Comparison of ENCODE assay signal across 8 cellular contexts in the genomic region with DNA sequence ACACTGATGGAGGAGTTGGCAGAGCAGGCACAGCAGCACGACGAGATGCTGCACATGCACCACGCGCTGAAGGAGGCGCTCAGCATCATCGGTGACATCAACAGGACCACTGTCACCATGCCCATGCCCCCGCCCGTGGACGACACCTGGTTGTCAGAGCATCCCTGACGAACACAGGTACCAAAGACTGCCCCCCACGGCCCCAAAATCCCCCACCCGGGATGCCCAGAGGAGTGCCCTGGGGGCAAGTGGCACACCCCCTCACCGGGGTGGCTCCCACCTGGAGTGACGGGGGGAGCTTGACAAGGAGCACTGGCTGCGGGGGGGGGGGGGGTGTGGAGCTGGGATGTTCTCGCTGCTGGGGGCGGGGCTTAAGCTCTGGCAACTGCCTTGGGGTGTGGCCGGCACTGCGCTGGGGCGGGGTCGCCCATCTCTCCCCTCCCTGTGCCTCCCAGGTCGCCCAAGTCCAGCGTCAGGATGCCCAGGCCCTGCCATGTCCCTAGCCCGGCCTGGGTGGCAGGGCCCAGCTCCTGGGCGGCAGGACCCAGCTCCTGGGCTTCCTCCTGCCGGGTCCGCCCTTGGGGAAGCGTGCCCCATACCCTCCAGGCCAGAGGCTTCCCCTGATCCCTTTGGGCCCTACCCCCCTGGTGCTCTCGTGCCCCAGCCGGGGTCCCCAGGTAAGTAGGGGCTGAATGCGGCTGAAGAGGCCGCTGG. TPM values are rescaled to one million over a fixed set of nuclear protein-coding genes. Genes with fewer than 3 reads are reported as not detected.
DNase-seq lines count a peak whose midpoint lies in the region; ATAC-seq and TF ChIP-seq lines count a peak whose summit lies in the region.
"Not testable (repeated sequence)": the region's sequence is repeated elsewhere in the genome, so short reads cannot be mapped to it uniquely, and the experiment has no call there.

No MANE protein-coding gene starts in this region.

- in situ Hi-C loops in IMR-90 (cut with MboI; ENCODE audit: low sequenced_read_pairs) = not testable (repeated sequence)

- not testable (repeated sequence) for H3K4me1 ChIP-seq in IMR-90 (ENCODE audit: control insufficient read depth, insufficient read depth, low read length); sigmoid colon

- H3K18ac ChIP-seq in IMR-90 (ENCODE audit: low read depth, low read length) = not testable (repeated sequence)

- TF ChIP-seq EP300 in sigmoid colon (IDR thresholded peaks at IDR 0.05) = not testable (repeated sequence)

- H4K91ac ChIP-seq in IMR-90 (ENCODE audit: insufficient read depth, low read depth, low read length) = not testable (repeated sequence)

- H4K20me1 ChIP-seq in IMR-90 (ENCODE audit: insufficient read depth, low read length) = not testable (repeated sequence)

- dilution Hi-C loops in IMR-90 (cut with HindIII; ENCODE audit: low sequenced_read_pairs, unreplicated experiment) = not testable (repeated sequence)

- not testable (repeated sequence) for TF ChIP-seq RAD21 in IMR-90 (IDR thresholded peaks at IDR 0.05; ENCODE audit: low read length)

- not testable (repeated sequence) for H3K4me3 Mint-ChIP-seq in activated CD4-positive, alpha-beta T cell treated with anti-CD3 and anti-CD28 coated beads for 36 hours; natural killer cell treated with Interleukin-12 subunit alpha and Interleukin-12 subunit beta and Interleukin-15 and Interleukin-18, amount 100 ng/mL, for 72 hours

- not testable (repeated sequence) for H3K4ac ChIP-seq in IMR-90 (ENCODE audit: low read depth, low read length)

- H4K5ac ChIP-seq in IMR-90 (ENCODE audit: low read depth, low read length) = not testable (repeated sequence)

- CTCF ChIA-PET in IMR-90 (lab: Yijun Ruan, JAX) = not testable (repeated sequence)
- CTCF ChIA-PET in activated CD4-positive, alpha-beta T cell treated with anti-CD3 and anti-CD28 coated beads for 36 hours (lab: Charles Lee) = interaction anchor here (0.6 kb wide), 2 partner anchors 138 to 258 kb away, joined by 3 read pairs; no protein-coding TSS in a partner anchor

- not testable (repeated sequence) for H3K9me3 ChIP-seq in IMR-90 (ENCODE audit: control insufficient read depth, insufficient read depth, low read length); sigmoid colon

- H3K27ac ChIP-seq in IMR-90 (ENCODE audit: insufficient read depth, low read length); sigmoid colon: not testable (repeated sequence)

- not testable (repeated sequence) for H2BK15ac ChIP-seq in IMR-90 (ENCODE audit: low read depth, low read length)

- H2AK9ac ChIP-seq in IMR-90 (replicated peaks; ENCODE audit: low read depth, low read length, poor library complexity) = not testable (repeated sequence)

- H2AK5ac ChIP-seq in IMR-90 (ENCODE audit: low read depth, low read length) = not testable (repeated sequence)

- ATAC-seq in IMR-90 (ENCODE audit: low read depth); activated CD4-positive, alpha-beta T cell treated with anti-CD3 and anti-CD28 coated beads for 36 hours: not testable (repeated sequence)
- peak in 1 of 2 donors; percentile 42 for ATAC-seq in natural killer cell treated with Interleukin-12 subunit alpha and Interleukin-12 subunit beta and Interleukin-15 and Interleukin-18, amount 100 ng/mL, for 72 hours

- H2BK120ac ChIP-seq in IMR-90 (ENCODE audit: low read depth, low read length) = not testable (repeated sequence)

- H3K56ac ChIP-seq in IMR-90 (ENCODE audit: extremely low read depth, insufficient read depth, low read length) = not testable (repeated sequence)

- not testable (repeated sequence) for H3K4me3 ChIP-seq in GM12865 (ENCODE audit: low read depth, low read length); IMR-90 (ENCODE audit: insufficient read depth, low read depth, low read length); sigmoid colon

- not testable (repeated sequence) for H3K9ac ChIP-seq in IMR-90 (ENCODE audit: low read depth, low read length)

- not testable (repeated sequence) for H3K27me3 ChIP-seq in IMR-90 (ENCODE audit: control insufficient read depth, insufficient read depth, low read length); sigmoid colon

- H3K23ac ChIP-seq in IMR-90 (ENCODE audit: low read depth, low read length) = not testable (repeated sequence)

- 95% methylated on average over 15 of the region's 32 CpGs; no CpG with 5 or more reads in 1 of the 2 experiments for WGBS in IMR-90 (ENCODE audit: extremely low coverage in 2 of 2, insufficient read length in 1 of 2), 2 experiments
- 81 to 86% methylated on average over 30 to 32 of the region's 32 CpGs for WGBS in sigmoid colon, 2 donors

- BruUV-seq in IMR-90 (replicated peaks; lab: Mats Ljungman, UMichigan) = not testable (repeated sequence)

- not testable (repeated sequence) for H3K14ac ChIP-seq in IMR-90 (replicated peaks; ENCODE audit: low read depth, low read length)

- DNase-seq in 8988T (peak; percentile 0), GM12865 (ENCODE audit: low read depth) (peak; percentile 4), IMR-90 (peak; percentile 0), glomerular visceral epithelial cell (ENCODE audit: extremely low spot score) (peak; percentile 0), islet precursor cell (peak; percentile 44), sigmoid colon (peak; percentile 58)
- DNase-seq in activated CD4-positive, alpha-beta T cell treated with anti-CD3 and anti-CD28 coated beads for 36 hours = peak; percentile 16
- peak; percentile 64 for DNase-seq in natural killer cell treated with Interleukin-12 subunit alpha and Interleukin-12 subunit beta and Interleukin-15 and Interleukin-18, amount 100 ng/mL, for 72 hours (ENCODE audit: low spot score)

- not testable (repeated sequence) for H3K27ac Mint-ChIP-seq in activated CD4-positive, alpha-beta T cell treated with anti-CD3 and anti-CD28 coated beads for 36 hours; natural killer cell treated with Interleukin-12 subunit alpha and Interleukin-12 subunit beta and Interleukin-15 and Interleukin-18, amount 100 ng/mL, for 72 hours

- not testable (repeated sequence) for TF ChIP-seq CTCF in GM12865 (IDR thresholded peaks at IDR 0.05; ENCODE audit: insufficient read depth, low read depth, low read length, missing control alignments); IMR-90 (conservative IDR thresholded peaks at IDR 0.05; ENCODE audit: low read depth, low read length); sigmoid colon (IDR thresholded peaks at IDR 0.05)

- not testable (repeated sequence) for H2BK20ac ChIP-seq in IMR-90 (ENCODE audit: low read depth, low read length)

- H3K4me2 ChIP-seq in IMR-90 (ENCODE audit: low read depth, low read length) = not testable (repeated sequence)

- TF ChIP-seq POLR2A in IMR-90 (IDR thresholded peaks at IDR 0.05; ENCODE audit: low read depth, low read length); sigmoid colon (IDR thresholded peaks at IDR 0.05): not testable (repeated sequence)

- not testable (repeated sequence) for H3K36me3 ChIP-seq in IMR-90 (ENCODE audit: control insufficient read depth, insufficient read depth, low read length); sigmoid colon

- H2AFZ ChIP-seq in IMR-90 (replicated peaks; ENCODE audit: low read length, poor library complexity) = not testable (repeated sequence)

- POLR2A ChIA-PET in IMR-90 (lab: Charles Lee; ENCODE audit: unreplicated experiment); activated CD4-positive, alpha-beta T cell treated with anti-CD3 and anti-CD28 coated beads for 36 hours (lab: Charles Lee): not testable (repeated sequence)

- not testable (repeated sequence) for H3K36me3 Mint-ChIP-seq in activated CD4-positive, alpha-beta T cell treated with anti-CD3 and anti-CD28 coated beads for 36 hours (ENCODE audit: low read depth); natural killer cell treated with Interleukin-12 subunit alpha and Interleukin-12 subunit beta and Interleukin-15 and Interleukin-18, amount 100 ng/mL, for 72 hours

- not testable (repeated sequence) for H3K9me3 Mint-ChIP-seq in activated CD4-positive, alpha-beta T cell treated with anti-CD3 and anti-CD28 coated beads for 36 hours (ENCODE audit: low read depth); natural killer cell treated with Interleukin-12 subunit alpha and Interleukin-12 subunit beta and Interleukin-15 and Interleukin-18, amount 100 ng/mL, for 72 hours

- not testable (repeated sequence) for H3K79me1 ChIP-seq in IMR-90 (ENCODE audit: low read depth in 1 of 2, low read length in 2 of 2)

- not testable (repeated sequence) for H2BK5ac ChIP-seq in IMR-90 (ENCODE audit: low read depth, low read length, poor library complexity, severe bottlenecking)

- not testable (repeated sequence) for H4K8ac ChIP-seq in IMR-90 (ENCODE audit: low read depth in 2 of 2, low read length in 2 of 2)

- H3K27me3 Mint-ChIP-seq in activated CD4-positive, alpha-beta T cell treated with anti-CD3 and anti-CD28 coated beads for 36 hours; natural killer cell treated with Interleukin-12 subunit alpha and Interleukin-12 subunit beta and Interleukin-15 and Interleukin-18, amount 100 ng/mL, for 72 hours: not testable (repeated sequence)

- H3K9me1 ChIP-seq in IMR-90 (ENCODE audit: insufficient read depth, low read length) = not testable (repeated sequence)

- not testable (repeated sequence) for H3K4me1 Mint-ChIP-seq in activated CD4-positive, alpha-beta T cell treated with anti-CD3 and anti-CD28 coated beads for 36 hours; natural killer cell treated with Interleukin-12 subunit alpha and Interleukin-12 subunit beta and Interleukin-15 and Interleukin-18, amount 100 ng/mL, for 72 hours (ENCODE audit: low read depth in 2 of 2)

- intact Hi-C loops in IMR-90 (cut with micrococcal nuclease); activated CD4-positive, alpha-beta T cell treated with anti-CD3 and anti-CD28 coated beads for 36 hours (cut with DNase I, micrococcal nuclease); sigmoid colon (cut with DNase I): not testable (repeated sequence)

RNA-seq across cellular contexts. Expression of a gene that starts 42.8 kb away (rescaled TPM):
- total RNA-seq in IMR-90 (2012; rRNA removed) = 0.90 and 1.1 TPM in 2 replicates
- polyA plus RNA-seq in IMR-90 (2012; rRNA removed) = 1.7 and 2.6 TPM in 2 replicates
- polyA plus RNA-seq in IMR-90 (2012; cell fraction: cytosol; rRNA removed) = 0.81 and 1.1 TPM in 2 replicates
- 8.2 and 28.9 TPM in 2 replicates for polyA plus RNA-seq in IMR-90 (2012; cell fraction: nucleus; rRNA removed; ENCODE audit: low replicate concordance)
- 1 to 10 TPM; 2.1 to 2.2 TPM for total RNA-seq in activated CD4-positive, alpha-beta T cell treated with anti-CD3 and anti-CD28 coated beads for 36 hours
- total RNA-seq in natural killer cell treated with Interleukin-12 subunit alpha and Interleukin-12 subunit beta and Interleukin-15 and Interleukin-18, amount 100 ng/mL, for 72 hours = 1 to 10 TPM; 6.7 to 7.4 TPM
- total RNA-seq in sigmoid colon = 1 to 10 TPM; 3.6 to 5.3 (median 4.6) TPM
- polyA plus RNA-seq in sigmoid colon = 10 to 100 TPM in 1 of 3 donors, 1 to 10 TPM in 2; 1.2 to 18.3 (median 3.6) TPM

Comparison
In these comparisons a context has a peak if more than half of its experiments do, and no peak if none do; other contexts are left out.
1. DNase-seq: peak in every context shown above with its lines; median percentile 64 in natural killer cell treated with Interleukin-12 subunit alpha and Interleukin-12 subunit beta and Interleukin-15 and Interleukin-18, amount 100 ng/mL, for 72 hours; 58 in sigmoid colon; 44 in islet precursor cell; 16 in activated CD4-positive, alpha-beta T cell treated with anti-CD3 and anti-CD28 coated beads for 36 hours; 4 in GM12865; 0 in 8988T; 0 in IMR-90; 0 in glomerular visceral epithelial cell.